In the genomic region with DNA sequence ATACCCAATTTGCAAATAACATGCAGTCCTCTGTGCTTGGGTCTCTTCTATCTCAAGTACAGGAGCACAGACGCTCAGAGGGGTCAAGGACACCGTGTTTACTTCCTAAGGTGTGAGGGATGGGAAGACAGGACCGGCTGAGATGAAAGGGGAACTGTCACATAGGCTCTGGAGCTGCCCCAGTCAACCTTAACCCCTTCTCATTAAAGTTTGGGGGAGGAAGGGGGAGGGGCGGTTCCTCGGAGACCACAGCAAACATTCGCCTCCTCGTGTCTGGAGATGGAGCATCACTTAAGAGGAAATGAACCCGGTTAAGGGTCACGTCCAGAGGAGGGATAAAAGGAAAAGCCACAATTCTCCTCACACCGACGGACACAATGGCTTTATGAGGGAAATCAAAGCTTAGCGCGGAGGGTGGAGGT, we compare ENCODE assay signal across 8 cellular contexts. TPM values are rescaled to one million over a fixed set of nuclear protein-coding genes. Genes with fewer than 3 reads are reported as not detected.
DNase-seq lines count a peak whose midpoint lies in the region; ATAC-seq lines count a peak whose summit lies in the region.

No MANE protein-coding gene starts in this region.

- peaks cover 52 to 64% of the 10 kb centered on the region in 2 donors for H3K27me3 Mint-ChIP-seq in effector memory CD8-positive, alpha-beta T cell
- peaks cover 22 to 82% (median 38%) of the 10 kb centered on the region in 5 donors for H3K27me3 Mint-ChIP-seq in naive thymus-derived CD4-positive, alpha-beta T cell

- H3K4me3 ChIP-seq in BLaER1 treated with 17β-estradiol and CSF1 and Interleukin-3, amounts not matched to agents 10 nM and 100 nM = peak overlapping the region; percentile 79 to 94 (median 84)
- peak overlapping the region; percentile 30 for H3K4me3 ChIP-seq in naive thymus-derived CD4-positive, alpha-beta T cell (ENCODE audit: low read length)

- intact Hi-C loops in naive thymus-derived CD4-positive, alpha-beta T cell (cut with micrococcal nuclease) = loop anchor here (5.0 to 10.0 kb wide), 3 partner anchors 59 to 249 kb away; no protein-coding TSS in a partner anchor

- peaks cover 79 to 89% (median 82%) of the 10 kb centered on the region in 10 experiments for H3K4me1 ChIP-seq in BLaER1 treated with 17β-estradiol and CSF1 and Interleukin-3, amounts not matched to agents 10 nM and 100 nM
- peaks cover 0 to 9% of the 10 kb centered on the region in 2 donors for H3K4me1 ChIP-seq in naive thymus-derived CD4-positive, alpha-beta T cell (ENCODE audit: control insufficient read depth in 2 of 2, insufficient read depth in 2 of 2, low read length in 2 of 2)

- CTCF ChIA-PET in naive thymus-derived CD4-positive, alpha-beta T cell (lab: Charles Lee) = interaction anchor here (1.2 to 2.9 kb wide), 2 partner anchors 73 to 142 kb away, joined by 3 to 29 read pairs; no protein-coding TSS in a partner anchor

- H3K9ac ChIP-seq in BLaER1 treated with 17β-estradiol and CSF1 and Interleukin-3, amounts not matched to agents 10 nM and 100 nM = peak overlapping the region; percentile 85 to 94 (median 90)

- DNase-seq in NOMO-1 treated with DMSO at 0.1 percent for 48 hours (lab: John Stamatoyannopoulos, UW; ENCODE audit: unreplicated experiment) = peak; percentile 19
- no peak for DNase-seq in effector memory CD8-positive, alpha-beta T cell
- peak in 2 of 9 donors; percentile 2 to 6 for DNase-seq in naive thymus-derived CD4-positive, alpha-beta T cell
- DNase-seq in effector CD4-positive, alpha-beta T cell = no peak

- no peak overlapping the region for H3K27ac Mint-ChIP-seq in effector memory CD8-positive, alpha-beta T cell
- peak overlapping the region in 2 of 9 donors; percentile 33 to 37 for H3K27ac Mint-ChIP-seq in naive thymus-derived CD4-positive, alpha-beta T cell

- ATAC-seq in effector memory CD8-positive, alpha-beta T cell (replicated peaks) = no peak
- ATAC-seq in naive thymus-derived CD4-positive, alpha-beta T cell = no peak
- ATAC-seq in HG03457 (IDR thresholded peaks at IDR 0.05; ENCODE audit: unreplicated experiment) (no peak), HG03442 (IDR thresholded peaks at IDR 0.05; ENCODE audit: unreplicated experiment) (no peak), GM21367 (IDR thresholded peaks at IDR 0.05; ENCODE audit: unreplicated experiment) (no peak)

- peak overlapping the region; percentile 83 to 97 (median 93) for H3K4me2 ChIP-seq in BLaER1 treated with 17β-estradiol and CSF1 and Interleukin-3, amounts not matched to agents 10 nM and 100 nM

- H3K27me3 ChIP-seq in BLaER1 treated with 17β-estradiol and CSF1 and Interleukin-3, amounts not matched to agents 10 nM and 100 nM = no peaks in the 10 kb centered on the region
- H3K27me3 ChIP-seq in naive thymus-derived CD4-positive, alpha-beta T cell (ENCODE audit: control insufficient read depth in 2 of 2, insufficient read depth in 2 of 2, low read length in 2 of 2) = peaks cover 5 to 8% of the 10 kb centered on the region in 2 donors

- peaks cover 0 to 54% (median 48%) of the 10 kb centered on the region in 11 experiments; a peak in 20 of 22 replicates for H4K20me1 ChIP-seq in BLaER1 treated with 17β-estradiol and CSF1 and Interleukin-3, amounts not matched to agents 10 nM and 100 nM

- no peaks in the 10 kb centered on the region for H3K9me3 ChIP-seq in BLaER1 treated with 17β-estradiol and CSF1 and Interleukin-3, amounts not matched to agents 10 nM and 100 nM (replicated peaks in 1 of 11)
- no peaks in the 10 kb centered on the region for H3K9me3 ChIP-seq in naive thymus-derived CD4-positive, alpha-beta T cell (ENCODE audit: control insufficient read depth in 2 of 3, low read length in 3 of 3)

- no peaks in the 10 kb centered on the region for H3K36me3 Mint-ChIP-seq in effector memory CD8-positive, alpha-beta T cell (ENCODE audit: insufficient read depth)
- H3K36me3 Mint-ChIP-seq in naive thymus-derived CD4-positive, alpha-beta T cell = no peaks in the 10 kb centered on the region

- peaks cover 7 to 10% of the 10 kb centered on the region in 2 donors for H3K4me1 Mint-ChIP-seq in effector memory CD8-positive, alpha-beta T cell (ENCODE audit: low read depth in 2 of 2)
- H3K4me1 Mint-ChIP-seq in naive thymus-derived CD4-positive, alpha-beta T cell = peaks cover 5 to 21% (median 17%) of the 10 kb centered on the region in 7 donors

- H3K36me3 ChIP-seq in BLaER1 treated with 17β-estradiol and CSF1 and Interleukin-3, amounts not matched to agents 10 nM and 100 nM = peaks cover 0 to 34% (median 21%) of the 10 kb centered on the region in 11 experiments; a peak in 11 of 22 replicates
- no peaks in the 10 kb centered on the region for H3K36me3 ChIP-seq in naive thymus-derived CD4-positive, alpha-beta T cell (ENCODE audit: control insufficient read depth in 2 of 3, insufficient read depth in 3 of 3, low read length in 3 of 3)

- H3K4me3 Mint-ChIP-seq in effector memory CD8-positive, alpha-beta T cell = peak overlapping the region; percentile 76 to 81
- H3K4me3 Mint-ChIP-seq in naive thymus-derived CD4-positive, alpha-beta T cell = peak overlapping the region; percentile 76 to 94 (median 84)

- H3K9me3 Mint-ChIP-seq in effector memory CD8-positive, alpha-beta T cell = no peaks in the 10 kb centered on the region
- H3K9me3 Mint-ChIP-seq in naive thymus-derived CD4-positive, alpha-beta T cell = peaks cover 0 to 2% (median 0%) of the 10 kb centered on the region in 11 donors

- peak overlapping the region; percentile 60 to 95 (median 88) for H3K27ac ChIP-seq in BLaER1 treated with 17β-estradiol and CSF1 and Interleukin-3, amounts not matched to agents 10 nM and 100 nM
- H3K27ac ChIP-seq in naive thymus-derived CD4-positive, alpha-beta T cell (ENCODE audit: low read depth, low read length) = no peak overlapping the region

- POLR2A ChIA-PET in naive thymus-derived CD4-positive, alpha-beta T cell (lab: Charles Lee) = interaction anchor here (1.5 kb wide), 1 partner anchor 90 kb away, joined by 8 read pairs; no protein-coding TSS in a partner anchor

RNA-seq across cellular contexts. Expression of a gene that starts 1.1 kb away (rescaled TPM):
- 10 to 100 TPM in 3 of 5 experiments, 1 to 10 TPM in 2; 7.1 to 20.5 (median 15.7) TPM for total RNA-seq in naive thymus-derived CD4-positive, alpha-beta T cell
- 1 to 10 TPM in 1 of 2 donors, under 1 TPM in 1; 0.54 to 1.0 TPM for polyA plus RNA-seq in naive thymus-derived CD4-positive, alpha-beta T cell
